20 cellular contexts compared by ENCODE assay signal in genomic region chr12:14988035-14988434, GRCh38. TPM values are rescaled to one million over a fixed set of nuclear protein-coding genes. Genes with fewer than 3 reads are reported as not detected.
"Had no signal": no experiment of that assay in that cellular context is flagged by ENCODE, and none has a peak within 500 bp of the region (broad histone marks: within the 10 kb centered on the region; RNA-seq: fewer than 3 reads in every experiment).

No MANE protein-coding gene starts in this region.

- DNase-seq: activated CD4-positive, CD25-positive, alpha-beta regulatory T cell treated with anti-CD3 and anti-CD28 coated beads, Interleukin-2, amount 50 U/mL, for 72 hours; activated naive CD4-positive, alpha-beta T cell; activated naive CD8-positive, alpha-beta T cell treated with anti-CD3 and anti-CD28 coated beads, Interleukin-2, amount 10 ng/mL, durations not matched to agents 7 days and 5 days; anterior cingulate cortex; cerebellar nuclear complex; dorsolateral prefrontal cortex; endodermal cell; nephron progenitor cell; psoas muscle; right lobe of liver; stimulated activated naive CD8-positive, alpha-beta T cell treated with anti-CD3 and anti-CD28 coated beads, Interleukin-15, amount 100 ng/mL, for 72 hours had no signal

- H3K27me3 Mint-ChIP-seq: activated naive CD8-positive, alpha-beta T cell treated with anti-CD3 and anti-CD28 coated beads, Interleukin-2, amount 10 ng/mL, durations not matched to agents 7 days and 5 days; stimulated activated naive CD8-positive, alpha-beta T cell treated with anti-CD3 and anti-CD28 coated beads, Interleukin-15, amount 100 ng/mL, for 72 hours; type B pancreatic cell had no signal

- H3K4me3 ChIP-seq: dorsolateral prefrontal cortex, gastroesophageal sphincter, lung, psoas muscle, right lobe of liver had no signal

- H3K27ac Mint-ChIP-seq: activated naive CD8-positive, alpha-beta T cell treated with anti-CD3 and anti-CD28 coated beads, Interleukin-2, amount 10 ng/mL, durations not matched to agents 7 days and 5 days; endodermal cell; mesothelial cell of epicardium; nephron progenitor cell; stimulated activated naive CD8-positive, alpha-beta T cell treated with anti-CD3 and anti-CD28 coated beads, Interleukin-15, amount 100 ng/mL, for 72 hours; type B pancreatic cell had no signal

- ATAC-seq: gastroesophageal sphincter; psoas muscle; right lobe of liver; stimulated activated naive CD8-positive, alpha-beta T cell treated with anti-CD3 and anti-CD28 coated beads, Interleukin-15, amount 100 ng/mL, for 72 hours had no signal

- H3K9me3 Mint-ChIP-seq: type B pancreatic cell had no signal

- H3K9me3 ChIP-seq: gastroesophageal sphincter, psoas muscle, right lobe of liver had no signal

- FAIRE-seq: islet of Langerhans had no signal

- H3K36me3 ChIP-seq: gastroesophageal sphincter, right lobe of liver had no signal

- H3K27me3 ChIP-seq: dorsolateral prefrontal cortex, gastroesophageal sphincter, right lobe of liver had no signal

- H3K4me1 ChIP-seq: gastroesophageal sphincter, psoas muscle, right lobe of liver had no signal

- H3K4me3 Mint-ChIP-seq: activated naive CD8-positive, alpha-beta T cell treated with anti-CD3 and anti-CD28 coated beads, Interleukin-2, amount 10 ng/mL, durations not matched to agents 7 days and 5 days; endodermal cell; mesothelial cell of epicardium; nephron progenitor cell; stimulated activated naive CD8-positive, alpha-beta T cell treated with anti-CD3 and anti-CD28 coated beads, Interleukin-15, amount 100 ng/mL, for 72 hours; type B pancreatic cell had no signal

- H3K4me1 Mint-ChIP-seq: nephron progenitor cell had no signal

- H3K27ac ChIP-seq: dorsolateral prefrontal cortex, gastroesophageal sphincter, psoas muscle, right lobe of liver had no signal

RNA-seq across cellular contexts. Expression of gene PDE6H, which starts 15.2 kb away (rescaled TPM):
- total RNA-seq: activated CD8-positive, alpha-beta memory T cell treated with anti-CD3 and anti-CD28 coated beads for 36 hours; activated naive CD8-positive, alpha-beta T cell treated with anti-CD3 and anti-CD28 coated beads, Interleukin-2, amount 10 ng/mL, durations not matched to agents 7 days and 5 days; endodermal cell; epithelial cell of proximal tubule; gastroesophageal sphincter; mesothelial cell of epicardium; omental fat pad; psoas muscle; right lobe of liver had no signal
- polyA plus RNA-seq: psoas muscle had no signal

RNA-seq across cellular contexts. Expression of gene ERP27, which starts 49.7 kb away (rescaled TPM):
- total RNA-seq: temporal lobe had no signal
